ENCODE assay signal across 5 cellular contexts in the genomic region with DNA sequence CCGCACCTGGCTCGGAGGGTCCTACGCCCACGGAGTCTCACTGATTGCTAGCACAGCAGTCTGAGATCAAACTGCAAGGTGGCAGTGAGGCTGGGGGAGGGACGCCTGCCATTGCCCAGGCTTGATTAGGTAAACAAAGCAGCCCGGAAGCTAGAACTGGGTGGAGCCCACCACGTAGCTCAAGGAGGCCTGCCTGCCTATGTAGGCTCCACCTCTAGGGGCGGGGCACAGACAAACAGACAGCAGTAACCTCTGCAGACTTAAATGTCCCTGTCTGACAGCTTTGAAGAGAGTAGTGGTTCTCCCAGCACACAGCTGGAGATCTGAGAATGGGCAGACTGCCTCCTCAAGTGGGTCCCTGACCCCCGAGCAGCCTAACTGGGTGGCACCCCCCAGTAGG. TPM values are rescaled to one million over a fixed set of nuclear protein-coding genes. Genes with fewer than 3 reads are reported as not detected.
"Had no signal": no experiment of that assay in that cellular context is flagged by ENCODE, and none has a peak within 500 bp of the region (broad histone marks: within the 10 kb centered on the region; RNA-seq: fewer than 3 reads in every experiment).

No MANE protein-coding gene starts in this region.

RNA-seq across cellular contexts. Expression of a gene that starts 32.0 kb away (rescaled TPM):
- total RNA-seq: PC-3, Right ventricle myocardium superior, RPMI7951, SJSA1 had no signal
- polyA plus RNA-seq: SK-N-SH had no signal
